Comparison of ENCODE assay signal across 13 cellular contexts in the genomic region with DNA sequence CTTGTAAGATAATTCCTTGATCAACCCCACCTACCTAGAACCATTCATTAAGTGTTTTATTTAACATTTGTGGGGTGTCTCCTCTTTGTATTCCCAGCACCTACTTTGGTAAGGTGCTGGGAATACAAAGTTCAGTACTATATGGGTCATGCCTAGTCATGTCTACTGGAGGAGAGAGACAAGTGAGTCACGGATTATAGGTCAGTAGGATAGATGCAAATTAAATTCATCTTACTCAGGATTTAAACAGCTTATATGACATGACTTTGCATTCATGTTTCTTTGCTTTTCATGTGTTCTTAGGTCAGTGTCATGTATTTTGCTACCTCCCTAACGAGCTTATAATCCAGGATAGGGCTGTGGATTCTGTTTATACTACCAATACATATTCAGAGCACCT. TPM values are rescaled to one million over a fixed set of nuclear protein-coding genes. Genes with fewer than 3 reads are reported as not detected.
A peak's percentile ranks its signal among the peaks of the same experiment; 100 is the strongest.
DNase-seq lines count a peak whose midpoint lies in the region; ATAC-seq and TF ChIP-seq lines count a peak whose summit lies in the region.
"Had no signal": no experiment of that assay in that cellular context is flagged by ENCODE, and none has a peak within 500 bp of the region (broad histone marks: within the 10 kb centered on the region; RNA-seq: fewer than 3 reads in every experiment).

No MANE protein-coding gene starts in this region.

- H3K36me3 ChIP-seq in brain microvascular endothelial cell (replicated peaks), result no peaks in the 10 kb centered on the region
- H3K36me3 ChIP-seq: neural progenitor cell, sigmoid colon had no signal

- TF ChIP-seq CTCF in brain microvascular endothelial cell (IDR thresholded peaks at IDR 0.05; ENCODE audit: low read depth, low read length, missing control alignments), result no peak

- no peak overlapping the region for H3K4me3 ChIP-seq in brain microvascular endothelial cell (ENCODE audit: low read depth, low read length)
- H3K4me3 ChIP-seq: neural progenitor cell, sigmoid colon, SK-N-MC had no signal

- ATAC-seq in HG03460 (IDR thresholded peaks at IDR 0.05; ENCODE audit: unreplicated experiment) (no peak), GM19324 (IDR thresholded peaks at IDR 0.05; ENCODE audit: low FRiP score, unreplicated experiment) (no peak)

- H3K27me3 ChIP-seq in brain microvascular endothelial cell (replicated peaks), result no peaks in the 10 kb centered on the region
- H3K27me3 ChIP-seq: neural progenitor cell, sigmoid colon had no signal

- no peak overlapping the region for H3K27ac ChIP-seq in brain microvascular endothelial cell
- H3K27ac ChIP-seq: neural progenitor cell, sigmoid colon, SK-N-MC had no signal

- DNase-seq in A172 (ENCODE audit: low spot score) (peak; percentile 26), LoVo (ENCODE audit: low spot score) (peak; percentile 67), brain microvascular endothelial cell (peak; percentile 13), iris pigment epithelial cell (ENCODE audit: low read depth) (peak; percentile 81), COLO668 (lab: John Stamatoyannopoulos, UW; ENCODE audit: unreplicated experiment) (no peak), KBM-7 (no peak)
- DNase-seq: activated gamma-delta T cell, MV-4-11, sigmoid colon had no signal

- in situ Hi-C loops in brain microvascular endothelial cell (cut with HindIII; ENCODE audit: low pct_ligation_motif_present, low sequenced_read_pairs), result no loop called here
- in situ Hi-C loops in KBM-7 (cut with MboI; ENCODE audit: low pct_unique_long_range_greater_than_20kb, low sequenced_read_pairs), result no loop called here

RNA-seq across cellular contexts. Expression of gene FADS1, which starts 3.4 kb away (rescaled TPM):
- 55.3 and 84.2 TPM in 2 replicates for total RNA-seq in A172 (2014; rRNA removed; shearing (Covaris generic))

RNA-seq across cellular contexts. Expression of gene FADS2, which starts 7.9 kb away (rescaled TPM):
- 151 and 340 TPM in 2 replicates for total RNA-seq in A172 (2014; rRNA removed; shearing (Covaris generic))

RNA-seq across cellular contexts. Expression of gene FEN1, which starts 27.5 kb away (rescaled TPM):
- total RNA-seq in A172 (2014; rRNA removed; shearing (Covaris generic)), result 131 and 139 TPM in 2 replicates

RNA-seq across cellular contexts. Expression of gene TMEM258, which starts 27.8 kb away (rescaled TPM):
- total RNA-seq in A172 (2014; rRNA removed; shearing (Covaris generic)), result 78.1 and 115 TPM in 2 replicates

Comparison
In these comparisons a context has a peak if more than half of its experiments do, and no peak if none do; other contexts are left out.
1. DNase-seq: peak in A172 (single experiment), LoVo (single experiment), brain microvascular endothelial cell (single experiment) and iris pigment epithelial cell (single experiment); none in COLO668 (single experiment) and KBM-7 (single experiment).